In genomic region chr14:76961631-76962302, GRCh38 we compare ENCODE assay signal across 8 cellular contexts.
A peak's percentile ranks its signal among the peaks of the same experiment; 100 is the strongest.
DNase-seq lines count a peak whose midpoint lies in the region; ATAC-seq and TF ChIP-seq lines count a peak whose summit lies in the region.

No MANE protein-coding gene starts in this region.

- peak overlapping the region; percentile 49 for H3K9ac ChIP-seq in DND-41 (ENCODE audit: low read depth, low read length)
- H3K9ac ChIP-seq in HUES6 (ENCODE audit: low read length) = peak overlapping the region; percentile 80
- H3K9ac ChIP-seq in adipocyte (ENCODE audit: low read length) = peak overlapping the region; percentile 79

- H3K4me1 ChIP-seq in DND-41 (ENCODE audit: insufficient read depth, low read length) = peaks cover 37% of the 10 kb centered on the region
- peaks cover 70% of the 10 kb centered on the region for H3K4me1 ChIP-seq in HUES6 (ENCODE audit: control insufficient read depth, insufficient read depth, low read length)
- H3K4me1 ChIP-seq in adipocyte (ENCODE audit: control insufficient read depth, insufficient read depth, low read length) = peaks cover 26% of the 10 kb centered on the region
- peaks cover 37% of the 10 kb centered on the region for H3K4me1 ChIP-seq in left ventricle myocardium inferior
- H3K4me1 ChIP-seq in psoas muscle = peaks cover 17% of the 10 kb centered on the region

- peak overlapping the region; percentile 71 for H3K27ac ChIP-seq in DND-41 (ENCODE audit: low read length)
- H3K27ac ChIP-seq in HUES6 (ENCODE audit: low read depth, low read length) = peak overlapping the region; percentile 90
- H3K27ac ChIP-seq in left ventricle myocardium inferior (replicated peaks) = peak overlapping the region; percentile 90
- peak overlapping the region; percentile 79 for H3K27ac ChIP-seq in psoas muscle

- H3K27me3 ChIP-seq in DND-41 (ENCODE audit: insufficient read depth, low read length, poor library complexity) (no peaks in the 10 kb centered on the region), HUES6 (ENCODE audit: control insufficient read depth, insufficient read depth, low read length) (0 out of 2 replicates have a peak, but pooled peaks cover 3% of the 10 kb centered on the region), adipocyte (replicated peaks; ENCODE audit: control insufficient read depth, insufficient read depth, low read length) (no peaks in the 10 kb centered on the region), left ventricle myocardium inferior (ENCODE audit: low read depth) (no peaks in the 10 kb centered on the region), psoas muscle (ENCODE audit: insufficient read depth in 3 of 3, low read length in 2 of 3) (no peaks in the 10 kb centered on the region)

- ATAC-seq in DND-41 (ENCODE audit: insufficient read depth, low read depth) (peak; percentile 96), GM21515 (IDR thresholded peaks at IDR 0.05; ENCODE audit: unreplicated experiment) (peak; percentile 77), psoas muscle (peak; percentile 76 to 87 (median 80))

- intact Hi-C loops in left ventricle myocardium inferior (cut with micrococcal nuclease) (no loop called here), psoas muscle (cut with DNase I) (loop anchor here (2.0 to 5.0 kb wide), 2 partner anchors 35 to 36 kb away; no protein-coding TSS in a partner anchor)

- peak; percentile 31 for TF ChIP-seq CTCF in DND-41 (IDR thresholded peaks at IDR 0.05; ENCODE audit: borderline replicate concordance, extremely low read depth, low read length, poor library complexity, severe bottlenecking)
- no peak for TF ChIP-seq CTCF in left ventricle myocardium inferior (IDR thresholded peaks at IDR 0.05; ENCODE audit: borderline replicate concordance)
- no peak for TF ChIP-seq CTCF in psoas muscle (IDR thresholded peaks at IDR 0.05)

- H3K4me2 ChIP-seq in DND-41 (ENCODE audit: insufficient read depth, low read length) = peak overlapping the region; percentile 78

- no peaks in the 10 kb centered on the region for H3K79me2 ChIP-seq in DND-41 (ENCODE audit: insufficient read depth, low read length)

- H3K36me3 ChIP-seq in DND-41 (ENCODE audit: insufficient read depth, low read length) = no peaks in the 10 kb centered on the region
- H3K36me3 ChIP-seq in HUES6 (ENCODE audit: control insufficient read depth, insufficient read depth, low read length) = no peaks in the 10 kb centered on the region
- no peaks in the 10 kb centered on the region for H3K36me3 ChIP-seq in adipocyte (ENCODE audit: control insufficient read depth, insufficient read depth, low read length, severe bottlenecking)
- H3K36me3 ChIP-seq in left ventricle myocardium inferior = no peaks in the 10 kb centered on the region
- no peaks in the 10 kb centered on the region for H3K36me3 ChIP-seq in psoas muscle (ENCODE audit: insufficient read depth in 1 of 2, low read depth in 1 of 2)

- peak overlapping the region; percentile 54 for H2AFZ ChIP-seq in DND-41 (ENCODE audit: low read depth, low read length)

- H3K9me3 ChIP-seq in DND-41 (ENCODE audit: insufficient read depth, low read length, severe bottlenecking) = no peaks in the 10 kb centered on the region
- no peaks in the 10 kb centered on the region for H3K9me3 ChIP-seq in HUES6 (ENCODE audit: control insufficient read depth, insufficient read depth, low read depth, low read length)
- no peaks in the 10 kb centered on the region for H3K9me3 ChIP-seq in adipocyte (ENCODE audit: control insufficient read depth, low read length)
- no peaks in the 10 kb centered on the region for H3K9me3 ChIP-seq in left ventricle myocardium inferior (replicated peaks)
- H3K9me3 ChIP-seq in psoas muscle = no peaks in the 10 kb centered on the region

- peak; percentile 98 for DNase-seq in DND-41
- peak; percentile 94 to 99 for DNase-seq in SW 1271 (lab: John Stamatoyannopoulos, UW)
- DNase-seq in adipocyte (ENCODE audit: low read depth) = peak; percentile 86
- peak; percentile 85 for DNase-seq in left ventricle myocardium inferior
- peak; percentile 85 to 89 for DNase-seq in psoas muscle
- DNase-seq in ureter (ENCODE audit: low spot score) = peak; percentile 92

- H3K4me3 ChIP-seq in DND-41 (ENCODE audit: low read depth in 1 of 2, low read length in 2 of 2) (peak overlapping the region in 1 of 2 experiments; percentile 52; a peak in 3 of 4 replicates), HUES6 (ENCODE audit: low read depth, low read length) (peak overlapping the region; percentile 25), adipocyte (ENCODE audit: low read length) (peak overlapping the region; percentile 83), left ventricle myocardium inferior (peak overlapping the region; percentile 66), psoas muscle (peak overlapping the region; percentile 65)

- 5 to 10% (median 6%) methylated on average over 24 of the region's 24 CpGs for WGBS in psoas muscle, 3 donors

- no peaks in the 10 kb centered on the region for H4K20me1 ChIP-seq in DND-41 (ENCODE audit: insufficient read depth, low read length)
